In the genomic region with DNA sequence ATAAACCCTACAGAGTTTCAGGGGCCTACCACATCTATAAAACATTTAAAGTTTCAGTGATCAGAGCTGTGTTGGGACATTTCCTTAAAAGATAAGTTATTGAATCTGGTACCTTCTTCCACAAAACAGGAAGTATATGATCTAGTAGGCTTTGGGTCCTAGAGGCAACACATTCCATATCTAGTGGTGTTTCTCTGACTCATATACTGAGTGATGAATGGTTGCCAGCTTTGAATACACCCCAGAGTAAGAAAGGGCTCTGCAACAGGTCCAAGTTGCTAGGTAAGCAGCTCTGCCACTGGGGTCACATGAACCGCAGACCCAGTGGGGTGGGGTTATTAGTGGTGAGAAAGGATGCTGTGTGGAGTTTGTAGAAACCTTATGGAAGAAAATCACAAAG, we compare ENCODE assay signal across 2 cellular contexts.
TF ChIP-seq lines count a peak whose summit lies in the region.

No MANE protein-coding gene starts in this region.

TF ChIP-seq in IMR-90, 13 proteins besides CTCF, POLR2A, EP300 and RAD21 (continued from another document):
- TF ChIP-seq, protein P1, sequence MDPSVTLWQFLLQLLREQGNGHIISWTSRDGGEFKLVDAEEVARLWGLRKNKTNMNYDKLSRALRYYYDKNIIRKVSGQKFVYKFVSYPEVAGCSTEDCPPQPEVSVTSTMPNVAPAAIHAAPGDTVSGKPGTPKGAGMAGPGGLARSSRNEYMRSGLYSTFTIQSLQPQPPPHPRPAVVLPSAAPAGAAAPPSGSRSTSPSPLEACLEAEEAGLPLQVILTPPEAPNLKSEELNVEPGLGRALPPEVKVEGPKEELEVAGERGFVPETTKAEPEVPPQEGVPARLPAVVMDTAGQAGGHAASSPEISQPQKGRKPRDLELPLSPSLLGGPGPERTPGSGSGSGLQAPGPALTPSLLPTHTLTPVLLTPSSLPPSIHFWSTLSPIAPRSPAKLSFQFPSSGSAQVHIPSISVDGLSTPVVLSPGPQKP (IDR thresholded peaks at IDR 0.05; ENCODE audit: borderline replicate concordance, low read depth, low read length): no peak
- TF ChIP-seq, protein P2, sequence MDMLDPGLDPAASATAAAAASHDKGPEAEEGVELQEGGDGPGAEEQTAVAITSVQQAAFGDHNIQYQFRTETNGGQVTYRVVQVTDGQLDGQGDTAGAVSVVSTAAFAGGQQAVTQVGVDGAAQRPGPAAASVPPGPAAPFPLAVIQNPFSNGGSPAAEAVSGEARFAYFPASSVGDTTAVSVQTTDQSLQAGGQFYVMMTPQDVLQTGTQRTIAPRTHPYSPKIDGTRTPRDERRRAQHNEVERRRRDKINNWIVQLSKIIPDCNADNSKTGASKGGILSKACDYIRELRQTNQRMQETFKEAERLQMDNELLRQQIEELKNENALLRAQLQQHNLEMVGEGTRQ (IDR thresholded peaks at IDR 0.05; ENCODE audit: low read depth, low read length): no peak
- TF ChIP-seq RFX5 (IDR thresholded peaks at IDR 0.05; ENCODE audit: low read depth, low read length) (no peak), CEBPB (IDR thresholded peaks at IDR 0.05; ENCODE audit: low read depth, low read length) (no peak), MXI1 (IDR thresholded peaks at IDR 0.05; ENCODE audit: borderline replicate concordance, low read depth, low read length) (no peak)

TF ChIP-seq in GM23338, 12 proteins besides CTCF, POLR2A, EP300 and RAD21:
- TF ChIP-seq, protein P3, sequence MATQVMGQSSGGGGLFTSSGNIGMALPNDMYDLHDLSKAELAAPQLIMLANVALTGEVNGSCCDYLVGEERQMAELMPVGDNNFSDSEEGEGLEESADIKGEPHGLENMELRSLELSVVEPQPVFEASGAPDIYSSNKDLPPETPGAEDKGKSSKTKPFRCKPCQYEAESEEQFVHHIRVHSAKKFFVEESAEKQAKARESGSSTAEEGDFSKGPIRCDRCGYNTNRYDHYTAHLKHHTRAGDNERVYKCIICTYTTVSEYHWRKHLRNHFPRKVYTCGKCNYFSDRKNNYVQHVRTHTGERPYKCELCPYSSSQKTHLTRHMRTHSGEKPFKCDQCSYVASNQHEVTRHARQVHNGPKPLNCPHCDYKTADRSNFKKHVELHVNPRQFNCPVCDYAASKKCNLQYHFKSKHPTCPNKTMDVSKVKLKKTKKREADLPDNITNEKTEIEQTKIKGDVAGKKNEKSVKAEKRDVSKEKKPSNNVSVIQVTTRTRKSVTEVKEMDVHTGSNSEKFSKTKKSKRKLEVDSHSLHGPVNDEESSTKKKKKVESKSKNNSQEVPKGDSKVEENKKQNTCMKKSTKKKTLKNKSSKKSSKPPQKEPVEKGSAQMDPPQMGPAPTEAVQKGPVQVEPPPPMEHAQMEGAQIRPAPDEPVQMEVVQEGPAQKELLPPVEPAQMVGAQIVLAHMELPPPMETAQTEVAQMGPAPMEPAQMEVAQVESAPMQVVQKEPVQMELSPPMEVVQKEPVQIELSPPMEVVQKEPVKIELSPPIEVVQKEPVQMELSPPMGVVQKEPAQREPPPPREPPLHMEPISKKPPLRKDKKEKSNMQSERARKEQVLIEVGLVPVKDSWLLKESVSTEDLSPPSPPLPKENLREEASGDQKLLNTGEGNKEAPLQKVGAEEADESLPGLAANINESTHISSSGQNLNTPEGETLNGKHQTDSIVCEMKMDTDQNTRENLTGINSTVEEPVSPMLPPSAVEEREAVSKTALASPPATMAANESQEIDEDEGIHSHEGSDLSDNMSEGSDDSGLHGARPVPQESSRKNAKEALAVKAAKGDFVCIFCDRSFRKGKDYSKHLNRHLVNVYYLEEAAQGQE (IDR thresholded peaks at IDR 0.05; ENCODE audit: unreplicated experiment): no peak
- TF ChIP-seq JUNB (IDR thresholded peaks at IDR 0.05; ENCODE audit: unreplicated experiment) (no peak), ZNF331 (CRISPR knock-in tag; IDR thresholded peaks at IDR 0.05; ENCODE audit: low read depth) (no peak), NANOG (IDR thresholded peaks at IDR 0.05; ENCODE audit: borderline replicate concordance) (no peak), STAT1 (IDR thresholded peaks at IDR 0.05; ENCODE audit: unreplicated experiment) (no peak), ZNF114 (CRISPR knock-in tag; IDR thresholded peaks at IDR 0.05) (no peak), POLR2AphosphoS5 (IDR thresholded peaks at IDR 0.05; ENCODE audit: low read depth) (no peak), EZH2phosphoT487 (IDR thresholded peaks at IDR 0.05; ENCODE audit: unreplicated experiment) (no peak), CREB1 (CRISPR knock-in tag; IDR thresholded peaks at IDR 0.05; ENCODE audit: low read depth) (no peak), EZH2 (IDR thresholded peaks at IDR 0.05; ENCODE audit: low read depth, unreplicated experiment) (no peak)
- TF ChIP-seq, protein P4, sequence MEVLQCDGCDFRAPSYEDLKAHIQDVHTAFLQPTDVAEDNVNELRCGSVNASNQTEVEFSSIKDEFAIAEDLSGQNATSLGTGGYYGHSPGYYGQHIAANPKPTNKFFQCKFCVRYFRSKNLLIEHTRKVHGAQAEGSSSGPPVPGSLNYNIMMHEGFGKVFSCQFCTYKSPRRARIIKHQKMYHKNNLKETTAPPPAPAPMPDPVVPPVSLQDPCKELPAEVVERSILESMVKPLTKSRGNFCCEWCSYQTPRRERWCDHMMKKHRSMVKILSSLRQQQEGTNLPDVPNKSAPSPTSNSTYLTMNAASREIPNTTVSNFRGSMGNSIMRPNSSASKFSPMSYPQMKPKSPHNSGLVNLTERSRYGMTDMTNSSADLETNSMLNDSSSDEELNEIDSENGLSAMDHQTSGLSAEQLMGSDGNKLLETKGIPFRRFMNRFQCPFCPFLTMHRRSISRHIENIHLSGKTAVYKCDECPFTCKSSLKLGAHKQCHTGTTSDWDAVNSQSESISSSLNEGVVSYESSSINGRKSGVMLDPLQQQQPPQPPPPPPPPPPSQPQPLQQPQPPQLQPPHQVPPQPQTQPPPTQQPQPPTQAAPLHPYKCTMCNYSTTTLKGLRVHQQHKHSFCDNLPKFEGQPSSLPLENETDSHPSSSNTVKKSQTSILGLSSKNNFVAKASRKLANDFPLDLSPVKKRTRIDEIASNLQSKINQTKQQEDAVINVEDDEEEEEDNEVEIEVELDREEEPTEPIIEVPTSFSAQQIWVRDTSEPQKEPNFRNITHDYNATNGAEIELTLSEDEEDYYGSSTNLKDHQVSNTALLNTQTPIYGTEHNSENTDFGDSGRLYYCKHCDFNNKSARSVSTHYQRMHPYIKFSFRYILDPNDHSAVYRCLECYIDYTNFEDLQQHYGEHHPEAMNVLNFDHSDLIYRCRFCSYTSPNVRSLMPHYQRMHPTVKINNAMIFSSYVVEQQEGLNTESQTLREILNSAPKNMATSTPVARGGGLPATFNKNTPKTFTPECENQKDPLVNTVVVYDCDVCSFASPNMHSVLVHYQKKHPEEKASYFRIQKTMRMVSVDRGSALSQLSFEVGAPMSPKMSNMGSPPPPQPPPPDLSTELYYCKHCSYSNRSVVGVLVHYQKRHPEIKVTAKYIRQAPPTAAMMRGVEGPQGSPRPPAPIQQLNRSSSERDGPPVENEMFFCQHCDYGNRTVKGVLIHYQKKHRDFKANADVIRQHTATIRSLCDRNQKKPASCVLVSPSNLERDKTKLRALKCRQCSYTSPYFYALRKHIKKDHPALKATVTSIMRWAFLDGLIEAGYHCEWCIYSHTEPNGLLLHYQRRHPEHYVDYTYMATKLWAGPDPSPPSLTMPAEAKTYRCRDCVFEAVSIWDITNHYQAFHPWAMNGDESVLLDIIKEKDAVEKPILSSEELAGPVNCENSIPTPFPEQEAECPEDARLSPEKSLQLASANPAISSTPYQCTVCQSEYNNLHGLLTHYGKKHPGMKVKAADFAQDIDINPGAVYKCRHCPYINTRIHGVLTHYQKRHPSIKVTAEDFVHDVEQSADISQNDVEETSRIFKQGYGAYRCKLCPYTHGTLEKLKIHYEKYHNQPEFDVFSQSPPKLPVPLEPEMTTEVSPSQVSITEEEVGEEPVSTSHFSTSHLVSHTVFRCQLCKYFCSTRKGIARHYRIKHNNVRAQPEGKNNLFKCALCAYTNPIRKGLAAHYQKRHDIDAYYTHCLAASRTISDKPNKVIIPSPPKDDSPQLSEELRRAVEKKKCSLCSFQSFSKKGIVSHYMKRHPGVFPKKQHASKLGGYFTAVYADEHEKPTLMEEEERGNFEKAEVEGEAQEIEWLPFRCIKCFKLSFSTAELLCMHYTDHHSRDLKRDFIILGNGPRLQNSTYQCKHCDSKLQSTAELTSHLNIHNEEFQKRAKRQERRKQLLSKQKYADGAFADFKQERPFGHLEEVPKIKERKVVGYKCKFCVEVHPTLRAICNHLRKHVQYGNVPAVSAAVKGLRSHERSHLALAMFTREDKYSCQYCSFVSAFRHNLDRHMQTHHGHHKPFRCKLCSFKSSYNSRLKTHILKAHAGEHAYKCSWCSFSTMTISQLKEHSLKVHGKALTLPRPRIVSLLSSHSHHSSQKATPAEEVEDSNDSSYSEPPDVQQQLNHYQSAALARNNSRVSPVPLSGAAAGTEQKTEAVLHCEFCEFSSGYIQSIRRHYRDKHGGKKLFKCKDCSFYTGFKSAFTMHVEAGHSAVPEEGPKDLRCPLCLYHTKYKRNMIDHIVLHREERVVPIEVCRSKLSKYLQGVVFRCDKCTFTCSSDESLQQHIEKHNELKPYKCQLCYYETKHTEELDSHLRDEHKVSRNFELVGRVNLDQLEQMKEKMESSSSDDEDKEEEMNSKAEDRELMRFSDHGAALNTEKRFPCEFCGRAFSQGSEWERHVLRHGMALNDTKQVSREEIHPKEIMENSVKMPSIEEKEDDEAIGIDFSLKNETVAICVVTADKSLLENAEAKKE (CRISPR knock-in tag; IDR thresholded peaks at IDR 0.05): no peak
- TF ChIP-seq, protein P5, sequence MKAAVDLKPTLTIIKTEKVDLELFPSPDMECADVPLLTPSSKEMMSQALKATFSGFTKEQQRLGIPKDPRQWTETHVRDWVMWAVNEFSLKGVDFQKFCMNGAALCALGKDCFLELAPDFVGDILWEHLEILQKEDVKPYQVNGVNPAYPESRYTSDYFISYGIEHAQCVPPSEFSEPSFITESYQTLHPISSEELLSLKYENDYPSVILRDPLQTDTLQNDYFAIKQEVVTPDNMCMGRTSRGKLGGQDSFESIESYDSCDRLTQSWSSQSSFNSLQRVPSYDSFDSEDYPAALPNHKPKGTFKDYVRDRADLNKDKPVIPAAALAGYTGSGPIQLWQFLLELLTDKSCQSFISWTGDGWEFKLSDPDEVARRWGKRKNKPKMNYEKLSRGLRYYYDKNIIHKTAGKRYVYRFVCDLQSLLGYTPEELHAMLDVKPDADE (IDR thresholded peaks at IDR 0.05): no peak
